Comparison of ENCODE assay signal across 15 cellular contexts in genomic region chr2:160613466-160614153, GRCh38.
DNase-seq lines count a peak whose midpoint lies in the region; FAIRE-seq and TF ChIP-seq lines count a peak whose summit lies in the region.
"Had no signal": no experiment of that assay in that cellular context is flagged by ENCODE, and none has a peak within 500 bp of the region (broad histone marks: within the 10 kb centered on the region; RNA-seq: fewer than 3 reads in every experiment).

No MANE protein-coding gene starts in this region.

- H3K4me2 ChIP-seq in SK-N-SH, result no peak overlapping the region; the same call in 1 of the 2 replicates
- H3K4me2 ChIP-seq: BLaER1 had no signal

- POLR2A ChIA-PET in A673 (lab: Charles Lee; ENCODE audit: low non-redundant PET) (no interaction called here), SK-N-SH (lab: Yijun Ruan, JAX) (no interaction called here)

- BruUV-seq in A673 (replicated peaks; lab: Mats Ljungman, UMichigan), result no TSS peak

- H3F3A ChIP-seq in SK-N-SH (replicated peaks; ENCODE audit: insufficient read depth), result no peaks in the 10 kb centered on the region

- H3K27me3 ChIP-seq in A673 (replicated peaks; ENCODE audit: insufficient read depth, low read depth, low read length, poor library complexity) (no peaks in the 10 kb centered on the region), SK-N-SH (ENCODE audit: insufficient read depth) (no peaks in the 10 kb centered on the region)
- H3K27me3 ChIP-seq: BLaER1 had no signal

- H3K27ac ChIP-seq in A673 (ENCODE audit: low read depth, low read length, poor library complexity, severe bottlenecking) (no peak overlapping the region), SK-N-SH (ENCODE audit: low read depth in 2 of 2, low read length in 1 of 2) (peak overlapping the region; percentile 41 to 50)
- H3K27ac ChIP-seq: BLaER1 had no signal

- TF ChIP-seq RAD21 in SK-N-SH (IDR thresholded peaks at IDR 0.05; ENCODE audit: low read length), result no peak

- H2AFZ ChIP-seq in SK-N-SH (ENCODE audit: low read depth), result peak overlapping the region; percentile 48

- WGBS in SK-N-SH (ENCODE audit: low lambda C conversion rate), result 30% methylated on average over 1 of the region's 1 CpG

- no peak for TF ChIP-seq POLR2A in H54 (IDR thresholded peaks at IDR 0.05; ENCODE audit: low read depth, low read length)

- H3K4me1 ChIP-seq in A673 (ENCODE audit: insufficient read depth, low read length, poor library complexity, severe bottlenecking) (peaks cover 44% of the 10 kb centered on the region), SK-N-SH (ENCODE audit: control insufficient read depth in 1 of 2, insufficient read depth in 2 of 2, low read depth in 1 of 2, low read length in 1 of 2) (peaks cover 12 to 22% of the 10 kb centered on the region in 2 experiments; a peak in 3 of 4 replicates)
- H3K4me1 ChIP-seq: BLaER1 had no signal

- H3K36me3 ChIP-seq in A673 (ENCODE audit: insufficient read depth, low read length, poor library complexity, severe bottlenecking) (no peaks in the 10 kb centered on the region), SK-N-SH (replicated peaks in 1 of 2; ENCODE audit: control insufficient read depth in 1 of 2, insufficient read depth in 2 of 2, low read length in 1 of 2) (no peaks in the 10 kb centered on the region)
- H3K36me3 ChIP-seq: BLaER1 had no signal

- no peaks in the 10 kb centered on the region for H3K9me3 ChIP-seq in A673 (ENCODE audit: low read depth, low read length, poor library complexity, severe bottlenecking)
- H3K9me3 ChIP-seq in SK-N-SH, result 0 out of 2 replicates have a peak, but pooled peaks cover 5% of the 10 kb centered on the region
- H3K9me3 ChIP-seq: BLaER1 had no signal

- TF ChIP-seq CTCF in A673 (conservative IDR thresholded peaks at IDR 0.05; ENCODE audit: low read depth, low read length), result no peak
- TF ChIP-seq CTCF in SK-N-SH (IDR thresholded peaks at IDR 0.05), result no peak
- TF ChIP-seq CTCF in fibroblast of the aortic adventitia (IDR thresholded peaks at IDR 0.05; ENCODE audit: insufficient read depth, low read length), result no peak

- H3K9me2 ChIP-seq in SK-N-SH, result no peaks in the 10 kb centered on the region

- no peaks in the 10 kb centered on the region for H4K20me1 ChIP-seq in SK-N-SH (ENCODE audit: insufficient read depth)
- H4K20me1 ChIP-seq: BLaER1 had no signal

- CTCF ChIA-PET in A673 (lab: Charles Lee), result no interaction called here
- CTCF ChIA-PET in SK-N-SH (lab: Yijun Ruan, JAX), result no interaction called here

- peak in 1 of 2 experiments; percentile 28; a peak in 1 of 4 replicates for TF ChIP-seq EP300 in SK-N-SH (IDR thresholded peaks at IDR 0.05; ENCODE audit: borderline replicate concordance in 1 of 2, low read depth in 1 of 2, low read length in 1 of 2)

- FAIRE-seq in H54 (lab: Jason Lieb, UNC), result peak; percentile 93

- DNase-seq in A673 (ENCODE audit: low spot score) (peak; percentile 40), H54 (ENCODE audit: insufficient read length, low spot score) (no peak), SK-N-SH (no peak), fibroblast of the aortic adventitia (ENCODE audit: low read depth) (peak; percentile 77), iPS-NIHi7 (ENCODE audit: extremely low spot score) (no peak), UCSD-AML1 (lab: John Stamatoyannopoulos, UW; ENCODE audit: unreplicated experiment) (no peak), nucleus accumbens (lab: John Stamatoyannopoulos, UW) (no peak), KG1 (lab: John Stamatoyannopoulos, UW) (no peak)
- DNase-seq: activated CD4-positive, alpha-beta T cell treated with anti-CD3 and anti-CD28 coated beads, Interleukin-2, amount 50 U/mL, for 1 hour; activated gamma-delta T cell treated with Interleukin-2 at 50 U/mL for 16 hours; GDM1; head of caudate nucleus; NCI-H1417; NCI-H82 had no signal

- H3K9ac ChIP-seq in SK-N-SH, result no peak overlapping the region
- H3K9ac ChIP-seq: BLaER1 had no signal

- no peak overlapping the region for H3K4me3 ChIP-seq in A673 (ENCODE audit: low read depth, low read length, poor library complexity, severe bottlenecking)
- no peak overlapping the region for H3K4me3 ChIP-seq in SK-N-SH (ENCODE audit: low read depth in 2 of 2, low read length in 1 of 2)
- no peak overlapping the region for H3K4me3 ChIP-seq in fibroblast of the aortic adventitia (ENCODE audit: low read depth, low read length)
- H3K4me3 ChIP-seq: BLaER1 had no signal

- intact Hi-C loops in A673 (cut with micrococcal nuclease; ENCODE audit: unreplicated experiment), result no loop called here

- no peaks in the 10 kb centered on the region for H3K79me2 ChIP-seq in SK-N-SH (ENCODE audit: insufficient read depth)

TF ChIP-seq in SK-N-SH, 30 proteins besides CTCF, POLR2A, EP300 and RAD21:
- TF ChIP-seq PBX3 (IDR thresholded peaks at IDR 0.05) (peak; percentile 51), MEF2A (IDR thresholded peaks at IDR 0.05; ENCODE audit: borderline replicate concordance, low read depth) (no peak), NFIC (IDR thresholded peaks at IDR 0.05; ENCODE audit: borderline replicate concordance) (no peak), USF2 (IDR thresholded peaks at IDR 0.05; ENCODE audit: borderline replicate concordance, low read depth, low read length) (no peak), MAX (IDR thresholded peaks at IDR 0.05; ENCODE audit: low read depth) (peak; percentile 41; the same call in 1 of the 2 replicates), ELF1 (IDR thresholded peaks at IDR 0.05) (no peak), YY1 (IDR thresholded peaks at IDR 0.05; ENCODE audit: low read depth) (no peak), JUND (IDR thresholded peaks at IDR 0.05) (peak; percentile 77), FOSL2 (IDR thresholded peaks at IDR 0.05; ENCODE audit: borderline replicate concordance, low read depth) (peak; percentile 84), GATA2 (CRISPR knock-in tag; IDR thresholded peaks at IDR 0.05) (no peak), SMC3 (IDR thresholded peaks at IDR 0.05; ENCODE audit: low read depth, low read length) (no peak), POLR2AphosphoS5 (IDR thresholded peaks at IDR 0.05; ENCODE audit: low read depth, low read length) (no peak), CHD2 (IDR thresholded peaks at IDR 0.05; ENCODE audit: low read length, partially characterized antibody) (no peak), TCF12 (IDR thresholded peaks at IDR 0.05) (peak; percentile 57)
- TF ChIP-seq, protein P1, sequence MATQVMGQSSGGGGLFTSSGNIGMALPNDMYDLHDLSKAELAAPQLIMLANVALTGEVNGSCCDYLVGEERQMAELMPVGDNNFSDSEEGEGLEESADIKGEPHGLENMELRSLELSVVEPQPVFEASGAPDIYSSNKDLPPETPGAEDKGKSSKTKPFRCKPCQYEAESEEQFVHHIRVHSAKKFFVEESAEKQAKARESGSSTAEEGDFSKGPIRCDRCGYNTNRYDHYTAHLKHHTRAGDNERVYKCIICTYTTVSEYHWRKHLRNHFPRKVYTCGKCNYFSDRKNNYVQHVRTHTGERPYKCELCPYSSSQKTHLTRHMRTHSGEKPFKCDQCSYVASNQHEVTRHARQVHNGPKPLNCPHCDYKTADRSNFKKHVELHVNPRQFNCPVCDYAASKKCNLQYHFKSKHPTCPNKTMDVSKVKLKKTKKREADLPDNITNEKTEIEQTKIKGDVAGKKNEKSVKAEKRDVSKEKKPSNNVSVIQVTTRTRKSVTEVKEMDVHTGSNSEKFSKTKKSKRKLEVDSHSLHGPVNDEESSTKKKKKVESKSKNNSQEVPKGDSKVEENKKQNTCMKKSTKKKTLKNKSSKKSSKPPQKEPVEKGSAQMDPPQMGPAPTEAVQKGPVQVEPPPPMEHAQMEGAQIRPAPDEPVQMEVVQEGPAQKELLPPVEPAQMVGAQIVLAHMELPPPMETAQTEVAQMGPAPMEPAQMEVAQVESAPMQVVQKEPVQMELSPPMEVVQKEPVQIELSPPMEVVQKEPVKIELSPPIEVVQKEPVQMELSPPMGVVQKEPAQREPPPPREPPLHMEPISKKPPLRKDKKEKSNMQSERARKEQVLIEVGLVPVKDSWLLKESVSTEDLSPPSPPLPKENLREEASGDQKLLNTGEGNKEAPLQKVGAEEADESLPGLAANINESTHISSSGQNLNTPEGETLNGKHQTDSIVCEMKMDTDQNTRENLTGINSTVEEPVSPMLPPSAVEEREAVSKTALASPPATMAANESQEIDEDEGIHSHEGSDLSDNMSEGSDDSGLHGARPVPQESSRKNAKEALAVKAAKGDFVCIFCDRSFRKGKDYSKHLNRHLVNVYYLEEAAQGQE (IDR thresholded peaks at IDR 0.05; ENCODE audit: low read depth, low read length), result no peak

Comparison
In these comparisons a context has a peak if more than half of its experiments do, and no peak if none do; other contexts are left out.
1. DNase-seq: peak in A673 (single experiment) and fibroblast of the aortic adventitia (single experiment); none in H54 (single experiment), SK-N-SH (single experiment), iPS-NIHi7 (single experiment), UCSD-AML1 (single experiment), nucleus accumbens (0 of 56) and KG1 (single experiment).